1 cellular context compared by ENCODE assay signal in genomic region chr12:131220007-131220685, GRCh38.
TF ChIP-seq lines count a peak whose summit lies in the region.

No MANE protein-coding gene starts in this region.

TF ChIP-seq in GM12878, 131 proteins besides CTCF, POLR2A, EP300 and RAD21 (continued from another document):
- TF ChIP-seq, protein P1, sequence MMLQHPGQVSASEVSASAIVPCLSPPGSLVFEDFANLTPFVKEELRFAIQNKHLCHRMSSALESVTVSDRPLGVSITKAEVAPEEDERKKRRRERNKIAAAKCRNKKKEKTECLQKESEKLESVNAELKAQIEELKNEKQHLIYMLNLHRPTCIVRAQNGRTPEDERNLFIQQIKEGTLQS (IDR thresholded peaks at IDR 0.05; ENCODE audit: borderline replicate concordance, extremely low read depth, low read depth, low read length): no peak
- TF ChIP-seq EGR1 (IDR thresholded peaks at IDR 0.05; ENCODE audit: borderline replicate concordance in 1 of 2, low read depth in 2 of 2, low read length in 2 of 2) (no peak), HSF1 (IDR thresholded peaks at IDR 0.05; ENCODE audit: low read depth, low read length) (no peak), CHD4 (IDR thresholded peaks at IDR 0.05) (no peak), CREB1 (IDR thresholded peaks at IDR 0.05; ENCODE audit: low read depth) (no peak), CBX3 (IDR thresholded peaks at IDR 0.05; ENCODE audit: borderline replicate concordance, low read depth) (no peak)
- TF ChIP-seq, protein P2, sequence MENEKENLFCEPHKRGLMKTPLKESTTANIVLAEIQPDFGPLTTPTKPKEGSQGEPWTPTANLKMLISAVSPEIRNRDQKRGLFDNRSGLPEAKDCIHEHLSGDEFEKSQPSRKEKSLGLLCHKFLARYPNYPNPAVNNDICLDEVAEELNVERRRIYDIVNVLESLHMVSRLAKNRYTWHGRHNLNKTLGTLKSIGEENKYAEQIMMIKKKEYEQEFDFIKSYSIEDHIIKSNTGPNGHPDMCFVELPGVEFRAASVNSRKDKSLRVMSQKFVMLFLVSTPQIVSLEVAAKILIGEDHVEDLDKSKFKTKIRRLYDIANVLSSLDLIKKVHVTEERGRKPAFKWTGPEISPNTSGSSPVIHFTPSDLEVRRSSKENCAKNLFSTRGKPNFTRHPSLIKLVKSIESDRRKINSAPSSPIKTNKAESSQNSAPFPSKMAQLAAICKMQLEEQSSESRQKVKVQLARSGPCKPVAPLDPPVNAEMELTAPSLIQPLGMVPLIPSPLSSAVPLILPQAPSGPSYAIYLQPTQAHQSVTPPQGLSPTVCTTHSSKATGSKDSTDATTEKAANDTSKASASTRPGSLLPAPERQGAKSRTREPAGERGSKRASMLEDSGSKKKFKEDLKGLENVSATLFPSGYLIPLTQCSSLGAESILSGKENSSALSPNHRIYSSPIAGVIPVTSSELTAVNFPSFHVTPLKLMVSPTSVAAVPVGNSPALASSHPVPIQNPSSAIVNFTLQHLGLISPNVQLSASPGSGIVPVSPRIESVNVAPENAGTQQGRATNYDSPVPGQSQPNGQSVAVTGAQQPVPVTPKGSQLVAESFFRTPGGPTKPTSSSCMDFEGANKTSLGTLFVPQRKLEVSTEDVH (IDR thresholded peaks at IDR 0.05; ENCODE audit: low read depth, partially characterized antibody): no peak
- TF ChIP-seq, protein P3, sequence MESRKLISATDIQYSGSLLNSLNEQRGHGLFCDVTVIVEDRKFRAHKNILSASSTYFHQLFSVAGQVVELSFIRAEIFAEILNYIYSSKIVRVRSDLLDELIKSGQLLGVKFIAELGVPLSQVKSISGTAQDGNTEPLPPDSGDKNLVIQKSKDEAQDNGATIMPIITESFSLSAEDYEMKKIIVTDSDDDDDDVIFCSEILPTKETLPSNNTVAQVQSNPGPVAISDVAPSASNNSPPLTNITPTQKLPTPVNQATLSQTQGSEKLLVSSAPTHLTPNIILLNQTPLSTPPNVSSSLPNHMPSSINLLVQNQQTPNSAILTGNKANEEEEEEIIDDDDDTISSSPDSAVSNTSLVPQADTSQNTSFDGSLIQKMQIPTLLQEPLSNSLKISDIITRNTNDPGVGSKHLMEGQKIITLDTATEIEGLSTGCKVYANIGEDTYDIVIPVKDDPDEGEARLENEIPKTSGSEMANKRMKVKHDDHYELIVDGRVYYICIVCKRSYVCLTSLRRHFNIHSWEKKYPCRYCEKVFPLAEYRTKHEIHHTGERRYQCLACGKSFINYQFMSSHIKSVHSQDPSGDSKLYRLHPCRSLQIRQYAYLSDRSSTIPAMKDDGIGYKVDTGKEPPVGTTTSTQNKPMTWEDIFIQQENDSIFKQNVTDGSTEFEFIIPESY (IDR thresholded peaks at IDR 0.05): no peak
